Comparison of ENCODE assay signal across 1 cellular context in the genomic region with DNA sequence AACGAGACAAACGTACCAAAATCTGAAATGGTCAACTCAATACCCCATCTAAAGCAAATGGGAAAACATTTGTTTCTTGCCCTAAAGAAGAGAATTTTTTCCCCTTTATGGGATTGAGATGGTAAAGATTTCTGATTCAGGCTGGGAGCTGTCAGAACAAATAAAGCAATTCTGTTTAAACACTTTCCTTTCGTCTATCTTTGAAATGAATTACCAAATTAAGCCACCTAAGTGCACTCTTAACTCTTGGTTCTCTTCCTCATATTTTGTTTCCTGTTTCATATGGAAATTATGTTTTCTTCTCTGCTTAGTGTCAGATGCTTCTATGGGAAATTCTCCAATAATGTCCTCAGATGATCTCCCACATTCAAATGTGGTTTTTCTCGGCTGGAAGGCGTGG.
A peak's percentile ranks its signal among the peaks of the same experiment; 100 is the strongest.
TF ChIP-seq lines count a peak whose summit lies in the region.

No MANE protein-coding gene starts in this region.

TF ChIP-seq in SK-N-SH treated with all-trans-retinoic acid at 6 μM for 48 hours, 23 proteins besides CTCF, POLR2A, EP300 and RAD21 (continued from another document):
- TF ChIP-seq, protein P1, sequence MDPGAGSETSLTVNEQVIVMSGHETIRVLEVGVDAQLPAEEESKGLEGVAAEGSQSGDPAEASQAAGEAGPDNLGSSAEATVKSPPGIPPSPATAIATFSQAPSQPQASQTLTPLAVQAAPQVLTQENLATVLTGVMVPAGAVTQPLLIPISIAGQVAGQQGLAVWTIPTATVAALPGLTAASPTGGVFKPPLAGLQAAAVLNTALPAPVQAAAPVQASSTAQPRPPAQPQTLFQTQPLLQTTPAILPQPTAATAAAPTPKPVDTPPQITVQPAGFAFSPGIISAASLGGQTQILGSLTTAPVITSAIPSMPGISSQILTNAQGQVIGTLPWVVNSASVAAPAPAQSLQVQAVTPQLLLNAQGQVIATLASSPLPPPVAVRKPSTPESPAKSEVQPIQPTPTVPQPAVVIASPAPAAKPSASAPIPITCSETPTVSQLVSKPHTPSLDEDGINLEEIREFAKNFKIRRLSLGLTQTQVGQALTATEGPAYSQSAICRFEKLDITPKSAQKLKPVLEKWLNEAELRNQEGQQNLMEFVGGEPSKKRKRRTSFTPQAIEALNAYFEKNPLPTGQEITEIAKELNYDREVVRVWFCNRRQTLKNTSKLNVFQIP (CRISPR knock-in tag; IDR thresholded peaks at IDR 0.05; ENCODE audit: borderline replicate concordance, low read depth): no peak
- TF ChIP-seq CSDC2 (CRISPR knock-in tag; IDR thresholded peaks at IDR 0.05) (no peak), BACH2 (CRISPR knock-in tag; IDR thresholded peaks at IDR 0.05; ENCODE audit: borderline replicate concordance) (no peak), ESRRG (CRISPR knock-in tag; IDR thresholded peaks at IDR 0.05) (no peak), ZNF70 (CRISPR knock-in tag; IDR thresholded peaks at IDR 0.05) (no peak), ZFP30 (CRISPR knock-in tag; IDR thresholded peaks at IDR 0.05) (no peak), ZFP3 (CRISPR knock-in tag; IDR thresholded peaks at IDR 0.05) (no peak), ZNF8 (CRISPR knock-in tag; IDR thresholded peaks at IDR 0.05) (no peak), TCF4 (CRISPR knock-in tag; IDR thresholded peaks at IDR 0.05; ENCODE audit: borderline replicate concordance) (peak; percentile 52; the same call in 1 of the 2 replicates), ZNF565 (CRISPR knock-in tag; conservative IDR thresholded peaks at IDR 0.05; ENCODE audit: low read depth) (no peak), ZC3H10 (CRISPR knock-in tag; IDR thresholded peaks at IDR 0.05) (peak; percentile 28; the same call in 1 of the 2 replicates)
TF ChIP-seq in SK-N-SH treated with all-trans-retinoic acid at 6 μM for 48 hours: peak in this region for 5.
